Comparison of ENCODE assay signal across 26 cellular contexts in the genomic region with DNA sequence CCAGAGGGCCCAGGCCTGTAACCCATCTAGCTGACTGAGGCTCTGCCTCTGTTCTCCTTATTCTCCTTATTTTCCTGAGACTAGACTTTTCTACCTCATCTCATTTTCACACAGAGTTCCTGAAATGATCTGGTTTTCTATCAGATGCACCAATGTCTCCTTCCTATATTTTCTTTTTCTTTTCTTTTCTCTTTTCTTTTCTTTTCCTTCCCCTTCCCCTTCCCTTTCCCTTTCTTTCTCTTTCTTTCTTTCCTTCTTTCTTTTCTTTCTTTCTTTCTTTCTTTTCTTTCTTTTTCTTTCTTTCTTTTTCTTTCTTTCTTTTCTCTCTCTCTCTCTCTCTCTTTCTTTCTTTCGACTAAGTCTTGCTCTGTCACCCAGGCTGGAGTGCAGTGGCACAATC. TPM values are rescaled to one million over a fixed set of nuclear protein-coding genes. Genes with fewer than 3 reads are reported as not detected.
DNase-seq lines count a peak whose midpoint lies in the region; ATAC-seq, FAIRE-seq and TF ChIP-seq lines count a peak whose summit lies in the region.
"Had no signal": no experiment of that assay in that cellular context is flagged by ENCODE, and none has a peak within 500 bp of the region (broad histone marks: within the 10 kb centered on the region; RNA-seq: fewer than 3 reads in every experiment).

No MANE protein-coding gene starts in this region.

- no peaks in the 10 kb centered on the region for H3K36me3 Mint-ChIP-seq in activated CD8-positive, alpha-beta T cell treated with anti-CD3 and anti-CD28 coated beads for 36 hours (ENCODE audit: low read depth)
- no peaks in the 10 kb centered on the region for H3K36me3 Mint-ChIP-seq in activated CD8-positive, alpha-beta T cell treated with anti-CD3 and anti-CD28 coated beads, Interleukin-2, amount 10 ng/mL, durations not matched to agents 7 days and 5 days (ENCODE audit: low read depth)

- TF ChIP-seq POLR2A in K562 (conservative IDR thresholded peaks at IDR 0.05) = no peak

- peaks cover 25% of the 10 kb centered on the region for H3K4me1 ChIP-seq in left ventricle myocardium inferior
- H3K4me1 ChIP-seq in K562 (replicated peaks in 1 of 2; ENCODE audit: control insufficient read depth in 2 of 2, insufficient read depth in 2 of 2, low read length in 2 of 2) = peaks cover 17 to 19% of the 10 kb centered on the region in 2 experiments
- H3K4me1 ChIP-seq: BE2C had no signal

- no peaks in the 10 kb centered on the region for H4K20me1 ChIP-seq in K562 (replicated peaks; ENCODE audit: control insufficient read depth, insufficient read depth, low read length)

- H3K36me3 ChIP-seq in left ventricle myocardium inferior (no peaks in the 10 kb centered on the region), K562 (ENCODE audit: control insufficient read depth, insufficient read depth, low read length) (no peaks in the 10 kb centered on the region)
- H3K36me3 ChIP-seq: BE2C; BLaER1 treated with 17β-estradiol and CSF1 and Interleukin-3, amounts not matched to agents 10 nM and 100 nM had no signal

- intact Hi-C loops in activated CD8-positive, alpha-beta T cell treated with anti-CD3 and anti-CD28 coated beads for 36 hours (cut with micrococcal nuclease) = loop anchor here (10.0 kb wide), 1 partner anchor 434 kb away; no protein-coding TSS in a partner anchor
- intact Hi-C loops in left ventricle myocardium inferior (cut with micrococcal nuclease) (no loop called here), left ventricle myocardium superior (cut with micrococcal nuclease) (no loop called here), K562 (cut with micrococcal nuclease) (no loop called here)

- DNase-seq in activated CD8-positive, alpha-beta T cell treated with anti-CD3 and anti-CD28 coated beads for 36 hours = no peak
- DNase-seq in activated CD8-positive, alpha-beta T cell treated with anti-CD3 and anti-CD28 coated beads, Interleukin-2, amount 10 ng/mL, durations not matched to agents 7 days and 5 days = no peak
- DNase-seq in left ventricle myocardium inferior = no peak
- DNase-seq in left ventricle myocardium superior = no peak
- DNase-seq in K562 (ENCODE audit: extremely low read depth in 1 of 4, low spot score in 3 of 4) = no peak
- DNase-seq: BE2C; Calu3; CD4-positive, alpha-beta memory T cell; COR-L47; DMS53; DMS79 treated with DMSO at 0.1 percent for 48 hours; GF-D8; GM23248; H7; HCEC 1CT had no signal

- in situ Hi-C loops in K562 (cut with MboI) = no loop called here

- H3K9ac ChIP-seq in K562 (ENCODE audit: insufficient read depth in 1 of 2, low read depth in 2 of 2, low read length in 2 of 2) = no peak overlapping the region
- H3K9ac ChIP-seq: BLaER1 treated with 17β-estradiol and CSF1 and Interleukin-3, amounts not matched to agents 10 nM and 100 nM; GM23248 had no signal

- TF ChIP-seq EP300 in K562 (IDR thresholded peaks at IDR 0.05; ENCODE audit: low read length) = no peak

- H3K4me1 Mint-ChIP-seq in activated CD8-positive, alpha-beta T cell treated with anti-CD3 and anti-CD28 coated beads for 36 hours (ENCODE audit: low read depth) = peaks cover 19% of the 10 kb centered on the region
- H3K4me1 Mint-ChIP-seq in activated CD8-positive, alpha-beta T cell treated with anti-CD3 and anti-CD28 coated beads, Interleukin-2, amount 10 ng/mL, durations not matched to agents 7 days and 5 days (ENCODE audit: low read depth) = peaks cover 22% of the 10 kb centered on the region

- no peaks in the 10 kb centered on the region for H3K9me3 ChIP-seq in left ventricle myocardium inferior (replicated peaks)
- no peaks in the 10 kb centered on the region for H3K9me3 ChIP-seq in K562 (replicated peaks; ENCODE audit: control insufficient read depth, insufficient read depth, low read depth, low read length)
- H3K9me3 ChIP-seq: BE2C; BLaER1 treated with 17β-estradiol and CSF1 and Interleukin-3, amounts not matched to agents 10 nM and 100 nM had no signal

- TF ChIP-seq RAD21 in K562 (CRISPR knock-in tag; conservative IDR thresholded peaks at IDR 0.05 in 1 of 2, IDR thresholded peaks at IDR 0.05 in 1 of 2) = no peak

- POLR2A ChIA-PET in activated CD8-positive, alpha-beta T cell treated with anti-CD3 and anti-CD28 coated beads for 36 hours (lab: Charles Lee) = interaction anchor here (0.9 kb wide), 1 partner anchor 9 kb away, joined by 3 read pairs; no protein-coding TSS in a partner anchor
- POLR2A ChIA-PET in activated CD8-positive, alpha-beta T cell treated with anti-CD3 and anti-CD28 coated beads, Interleukin-2, amount 10 ng/mL, durations not matched to agents 7 days and 5 days (lab: Charles Lee) = no interaction called here
- POLR2A ChIA-PET in K562 (lab: Yijun Ruan, JAX) = interaction anchor here (0.6 to 1.7 kb wide), 3 partner anchors 18 to 268 kb away, joined by 3 to 5 read pairs (median 4); no protein-coding TSS in a partner anchor

- FAIRE-seq in K562 (lab: Jason Lieb, UNC) = no peak
- FAIRE-seq: A204.1, GM12891, GM18507, H1 had no signal

- ATAC-seq in activated CD8-positive, alpha-beta T cell treated with anti-CD3 and anti-CD28 coated beads for 36 hours = no peak
- no peak for ATAC-seq in activated CD8-positive, alpha-beta T cell treated with anti-CD3 and anti-CD28 coated beads, Interleukin-2, amount 10 ng/mL, durations not matched to agents 7 days and 5 days
- ATAC-seq in left ventricle myocardium superior (no peak), K562 (no peak), HG03175 (IDR thresholded peaks at IDR 0.05; ENCODE audit: unreplicated experiment) (no peak), HG02610 (IDR thresholded peaks at IDR 0.05; ENCODE audit: unreplicated experiment) (no peak)

- no peaks in the 10 kb centered on the region for H3K9me1 ChIP-seq in K562 (ENCODE audit: control insufficient read depth, insufficient read depth, low read length)

- H3K4me2 ChIP-seq in K562 (ENCODE audit: insufficient read depth, low read length) = no peak overlapping the region
- H3K4me2 ChIP-seq: BLaER1 treated with 17β-estradiol and CSF1 and Interleukin-3, amounts not matched to agents 10 nM and 100 nM had no signal

- H3K27me3 Mint-ChIP-seq in activated CD8-positive, alpha-beta T cell treated with anti-CD3 and anti-CD28 coated beads for 36 hours = peaks cover 25% of the 10 kb centered on the region
- H3K27me3 Mint-ChIP-seq in activated CD8-positive, alpha-beta T cell treated with anti-CD3 and anti-CD28 coated beads, Interleukin-2, amount 10 ng/mL, durations not matched to agents 7 days and 5 days (ENCODE audit: low read depth) = peaks cover 62% of the 10 kb centered on the region

- H3K4me3 Mint-ChIP-seq in activated CD8-positive, alpha-beta T cell treated with anti-CD3 and anti-CD28 coated beads for 36 hours = no peak overlapping the region
- no peak overlapping the region for H3K4me3 Mint-ChIP-seq in activated CD8-positive, alpha-beta T cell treated with anti-CD3 and anti-CD28 coated beads, Interleukin-2, amount 10 ng/mL, durations not matched to agents 7 days and 5 days
- H3K4me3 Mint-ChIP-seq: CD4-positive, alpha-beta memory T cell had no signal

- H3K27me3 ChIP-seq in left ventricle myocardium inferior (ENCODE audit: low read depth) = peaks cover 97% of the 10 kb centered on the region
- peaks cover 3 to 25% of the 10 kb centered on the region in 2 experiments; a peak in 4 of 5 replicates for H3K27me3 ChIP-seq in K562 (ENCODE audit: control insufficient read depth in 2 of 2, insufficient read depth in 2 of 2, low read length in 2 of 2)

- H2AFZ ChIP-seq in K562 (ENCODE audit: low read depth, low read length) = no peak overlapping the region
- H2AFZ ChIP-seq: GM23248 had no signal

- H3K27ac ChIP-seq in left ventricle myocardium inferior (replicated peaks) (peak overlapping the region; percentile 45), K562 (ENCODE audit: extremely low read depth, low read depth, low read length) (no peak overlapping the region)
- H3K27ac ChIP-seq: 22Rv1; BLaER1 treated with 17β-estradiol and CSF1 and Interleukin-3, amounts not matched to agents 10 nM and 100 nM; GM23248 had no signal

- no peak overlapping the region for H3K27ac Mint-ChIP-seq in activated CD8-positive, alpha-beta T cell treated with anti-CD3 and anti-CD28 coated beads for 36 hours
- no peak overlapping the region for H3K27ac Mint-ChIP-seq in activated CD8-positive, alpha-beta T cell treated with anti-CD3 and anti-CD28 coated beads, Interleukin-2, amount 10 ng/mL, durations not matched to agents 7 days and 5 days

- H3K4me3 ChIP-seq in left ventricle myocardium inferior (no peak overlapping the region), K562 (no peak overlapping the region)
- H3K4me3 ChIP-seq: BLaER1 treated with 17β-estradiol and CSF1 and Interleukin-3, amounts not matched to agents 10 nM and 100 nM; GM23248 had no signal

- no peaks in the 10 kb centered on the region for H3K79me2 ChIP-seq in K562 (ENCODE audit: control insufficient read depth, insufficient read depth, low read length)

- TF ChIP-seq CTCF in activated CD8-positive, alpha-beta T cell treated with anti-CD3 and anti-CD28 coated beads for 36 hours (IDR thresholded peaks at IDR 0.05) = peak; percentile 24
- TF ChIP-seq CTCF in left ventricle myocardium inferior (IDR thresholded peaks at IDR 0.05; ENCODE audit: borderline replicate concordance) = no peak
- no peak for TF ChIP-seq CTCF in K562 (IDR thresholded peaks at IDR 0.05 in 2 of 3, conservative IDR thresholded peaks at IDR 0.05 in 1 of 3; ENCODE audit: insufficient read depth in 2 of 3, low read depth in 1 of 3, low read length in 3 of 3)

- H3K9me3 Mint-ChIP-seq in activated CD8-positive, alpha-beta T cell treated with anti-CD3 and anti-CD28 coated beads for 36 hours = no peaks in the 10 kb centered on the region
- no peaks in the 10 kb centered on the region for H3K9me3 Mint-ChIP-seq in activated CD8-positive, alpha-beta T cell treated with anti-CD3 and anti-CD28 coated beads, Interleukin-2, amount 10 ng/mL, durations not matched to agents 7 days and 5 days (ENCODE audit: insufficient read depth)
- H3K9me3 Mint-ChIP-seq: CD4-positive, alpha-beta memory T cell had no signal

- CTCF ChIA-PET in activated CD8-positive, alpha-beta T cell treated with anti-CD3 and anti-CD28 coated beads for 36 hours (lab: Charles Lee) = interaction anchor here (1.5 to 3.4 kb wide), 3 partner anchors 14 to 18 kb away, joined by 4 to 21 read pairs (median 8); no protein-coding TSS in a partner anchor
- CTCF ChIA-PET in activated CD8-positive, alpha-beta T cell treated with anti-CD3 and anti-CD28 coated beads, Interleukin-2, amount 10 ng/mL, durations not matched to agents 7 days and 5 days (lab: Charles Lee) = interaction anchor here (0.7 to 5.3 kb wide), 3 partner anchors 9 to 79 kb away, joined by 4 to 36 read pairs (median 9); no protein-coding TSS in a partner anchor
- CTCF ChIA-PET in K562 (lab: Yijun Ruan, JAX; ENCODE audit: low intra/inter-chr PET ratio) = no interaction called here

- BruUV-seq in K562 (replicated peaks; lab: Mats Ljungman, UMichigan) = no TSS peak

- 14% methylated on average over 1 of the region's 1 CpG for WGBS in K562 (ENCODE audit: insufficient coverage, low coverage, missing lambda C conversion rate)

RNA-seq across cellular contexts. Expression of a gene that starts 3.0 kb away (rescaled TPM):
- under 1 TPM; 0.25 to 0.34 TPM for total RNA-seq in activated CD8-positive, alpha-beta T cell treated with anti-CD3 and anti-CD28 coated beads for 36 hours
- 1 to 10 TPM; 1.4 to 1.5 TPM for total RNA-seq in activated CD8-positive, alpha-beta T cell treated with anti-CD3 and anti-CD28 coated beads, Interleukin-2, amount 10 ng/mL, durations not matched to agents 7 days and 5 days
- total RNA-seq in left ventricle myocardium inferior = 1.0 TPM
- 1.1 TPM for total RNA-seq in left ventricle myocardium superior
- total RNA-seq in K562 (2011; cell fraction: chromatin; rRNA removed; ENCODE audit: low replicate concordance) = not detected in 2 replicates
- total RNA-seq in K562 (2011; cell fraction: nucleolus; rRNA removed) = not detected in 2 replicates
- not detected in 2 replicates for total RNA-seq in K562 (2011; cell fraction: nucleoplasm; rRNA removed)
- 0.04 TPM in 1 of 2 replicates, not detected in the other for total RNA-seq in K562 (2014; rRNA removed)
- not detected in 2 replicates for total RNA-seq in K562 (2014; rRNA removed; fragmentation: Illumina TruSeq; extraction: Trizol)
- not detected in 2 replicates for total RNA-seq in K562 (2015; rRNA removed; fragmentation: Illumina TruSeq; extraction: Trizol)
- total RNA-seq in K562 (2021) = 0.09 and 0.18 TPM in 2 replicates
- polyA plus RNA-seq in K562 (2011; rRNA removed) = not detected in 2 replicates
- not detected in 2 replicates for polyA plus RNA-seq in K562 (2011; cell fraction: cytosol; rRNA removed)
- not detected in 2 replicates for polyA plus RNA-seq in K562 (2011; cell fraction: nucleus; rRNA removed)
- polyA plus RNA-seq in K562 (2012) = 0.03 and 0.17 TPM in 2 replicates
- not detected in 2 replicates for polyA plus RNA-seq in K562 (2014; fragmentation: Illumina TruSeq; extraction: Trizol)
- not detected for polyA plus RNA-seq in K562 (2014; fragmentation: Nextera tagmentation; extraction: Ambion mirVana)
- polyA plus RNA-seq in K562 (2014; rRNA removed) = not detected in 2 replicates
- not detected in 2 replicates for polyA minus RNA-seq in K562 (2011; rRNA and poly(A)+ RNA removed)
- polyA minus RNA-seq in K562 (2011; cell fraction: cytosol; rRNA and poly(A)+ RNA removed) = not detected in 2 replicates
- not detected in 2 replicates for polyA minus RNA-seq in K562 (2011; cell fraction: nucleus; rRNA and poly(A)+ RNA removed)

RNA-seq across cellular contexts. Expression of a gene that starts 22.7 kb away (rescaled TPM):
- not detected for total RNA-seq in activated CD8-positive, alpha-beta T cell treated with anti-CD3 and anti-CD28 coated beads for 36 hours
- total RNA-seq in activated CD8-positive, alpha-beta T cell treated with anti-CD3 and anti-CD28 coated beads, Interleukin-2, amount 10 ng/mL, durations not matched to agents 7 days and 5 days = not detected
- total RNA-seq in left ventricle myocardium inferior (not detected), left ventricle myocardium superior (not detected), K562 (2014; rRNA removed) (not detected in 2 replicates), K562 (2014; rRNA removed; fragmentation: Illumina TruSeq; extraction: Trizol) (not detected in 2 replicates), K562 (2015; rRNA removed; fragmentation: Illumina TruSeq; extraction: Trizol) (not detected in 2 replicates), K562 (2021) (not detected in 2 replicates)
- not detected in 2 replicates for total RNA-seq in K562 (2011; cell fraction: chromatin; rRNA removed; ENCODE audit: low replicate concordance)
- 0.33 TPM in 1 of 2 replicates, not detected in the other for total RNA-seq in K562 (2011; cell fraction: nucleolus; rRNA removed)
- total RNA-seq in K562 (2011; cell fraction: nucleoplasm; rRNA removed) = not detected in 2 replicates
- polyA plus RNA-seq in K562 (2011; rRNA removed) (not detected in 2 replicates), K562 (2014; fragmentation: Illumina TruSeq; extraction: Trizol) (not detected in 2 replicates), K562 (2014; fragmentation: Nextera tagmentation; extraction: Ambion mirVana) (not detected), K562 (2014; rRNA removed) (not detected in 2 replicates)
- polyA plus RNA-seq in K562 (2011; cell fraction: cytosol; rRNA removed) = not detected in 2 replicates
- polyA plus RNA-seq in K562 (2011; cell fraction: nucleus; rRNA removed) = not detected in 2 replicates
- 0.21 and 0.76 TPM in 2 replicates for polyA plus RNA-seq in K562 (2012)
- polyA minus RNA-seq in K562 (2011; rRNA and poly(A)+ RNA removed) = not detected in 2 replicates
- polyA minus RNA-seq in K562 (2011; cell fraction: cytosol; rRNA and poly(A)+ RNA removed) = not detected in 2 replicates
- polyA minus RNA-seq in K562 (2011; cell fraction: nucleus; rRNA and poly(A)+ RNA removed) = not detected in 2 replicates
- total RNA-seq: Calu3; CD4-positive, alpha-beta memory T cell; Daoy; G401; GM23248; H1; H7 had no signal
- polyA plus RNA-seq: AG04450; CD4-positive, alpha-beta memory T cell; GM23248; H1 had no signal

RNA-seq across cellular contexts. Expression of a gene that starts 23.1 kb away (rescaled TPM):
- 10 to 100 TPM; 20.9 to 27.2 TPM for total RNA-seq in activated CD8-positive, alpha-beta T cell treated with anti-CD3 and anti-CD28 coated beads for 36 hours
- total RNA-seq in activated CD8-positive, alpha-beta T cell treated with anti-CD3 and anti-CD28 coated beads, Interleukin-2, amount 10 ng/mL, durations not matched to agents 7 days and 5 days = 10 to 100 TPM; 37.9 to 47.2 TPM
- 80.3 TPM for total RNA-seq in left ventricle myocardium inferior
- 89.0 TPM for total RNA-seq in left ventricle myocardium superior
- 29.0 and 38.0 TPM in 2 replicates for total RNA-seq in K562 (2011; cell fraction: chromatin; rRNA removed; ENCODE audit: low replicate concordance)
- total RNA-seq in K562 (2011; cell fraction: nucleolus; rRNA removed) = 15.8 and 18.7 TPM in 2 replicates
- total RNA-seq in K562 (2011; cell fraction: nucleoplasm; rRNA removed) = 25.8 and 32.9 TPM in 2 replicates
- 13.3 and 24.2 TPM in 2 replicates for total RNA-seq in K562 (2014; rRNA removed)
- total RNA-seq in K562 (2014; rRNA removed; fragmentation: Illumina TruSeq; extraction: Trizol) = 19.6 and 30.6 TPM in 2 replicates
- total RNA-seq in K562 (2015; rRNA removed; fragmentation: Illumina TruSeq; extraction: Trizol) = 18.9 and 21.2 TPM in 2 replicates
- 18.6 and 21.6 TPM in 2 replicates for total RNA-seq in K562 (2021)
- polyA plus RNA-seq in K562 (2011; rRNA removed) = 25.1 and 26.2 TPM in 2 replicates
- 19.1 and 23.0 TPM in 2 replicates for polyA plus RNA-seq in K562 (2011; cell fraction: cytosol; rRNA removed)
- 13.0 and 17.0 TPM in 2 replicates for polyA plus RNA-seq in K562 (2011; cell fraction: nucleus; rRNA removed)
- 17.3 and 20.3 TPM in 2 replicates for polyA plus RNA-seq in K562 (2012)
- polyA plus RNA-seq in K562 (2014; fragmentation: Illumina TruSeq; extraction: Trizol) = 19.8 and 21.0 TPM in 2 replicates
- 10 to 100 TPM; 20.0 to 29.0 TPM for polyA plus RNA-seq in K562 (2014; fragmentation: Nextera tagmentation; extraction: Ambion mirVana)
- polyA plus RNA-seq in K562 (2014; rRNA removed) = 15.8 and 24.4 TPM in 2 replicates
- 21.1 and 22.8 TPM in 2 replicates for polyA minus RNA-seq in K562 (2011; rRNA and poly(A)+ RNA removed)
- polyA minus RNA-seq in K562 (2011; cell fraction: cytosol; rRNA and poly(A)+ RNA removed) = 10.3 and 18.6 TPM in 2 replicates
- 10.5 and 11.2 TPM in 2 replicates for polyA minus RNA-seq in K562 (2011; cell fraction: nucleus; rRNA and poly(A)+ RNA removed)
